In genomic region chr15:73991726-73992593, GRCh38 we compare ENCODE assay signal across 8 cellular contexts. TPM values are rescaled to one million over a fixed set of nuclear protein-coding genes. Genes with fewer than 3 reads are reported as not detected.
DNase-seq lines count a peak whose midpoint lies in the region; ATAC-seq and TF ChIP-seq lines count a peak whose summit lies in the region.

Gene STOML1 (minus strand): TSS chr15:73992295. CDS start chr15:73992223, 72 bp downstream.

- H3F3A ChIP-seq in GM23248 (ENCODE audit: insufficient read depth) = peaks cover 41% of the 10 kb centered on the region

- no peaks in the 10 kb centered on the region for H3K36me3 ChIP-seq in GM23248 (ENCODE audit: low read depth)

- H3K27ac ChIP-seq in GM23248 = peak within 1 kb of the TSS; percentile 51

- H3K36me3 Mint-ChIP-seq in nephron (ENCODE audit: low read depth) = no peaks in the 10 kb centered on the region

- H2AFZ ChIP-seq in GM23248 = peak within 1 kb of the TSS; percentile 84

- H3K9me3 ChIP-seq in GM23248 (ENCODE audit: low read depth) = no peaks in the 10 kb centered on the region

- TF ChIP-seq CTCF in fibroblast of the aortic adventitia (IDR thresholded peaks at IDR 0.05; ENCODE audit: insufficient read depth, low read length) = peak; percentile 83
- peak; percentile 98 to 99 (median 98) for TF ChIP-seq CTCF in nephron (IDR thresholded peaks at IDR 0.05; ENCODE audit: unreplicated experiment in 3 of 3)

- H3K9ac ChIP-seq in GM23248 = peak within 1 kb of the TSS; percentile 71

- 3% methylated on average over 41 to 47 of the region's 72 CpGs for WGBS in GM23248 (ENCODE audit: low coverage in 1 of 2, low lambda C conversion rate in 2 of 2, missing lambda C conversion rate in 2 of 2), 2 experiments

- H3K9me3 Mint-ChIP-seq in nephron = no peaks in the 10 kb centered on the region

- peak within 1 kb of the TSS; percentile 86 to 97 (median 92) for H3K4me3 Mint-ChIP-seq in nephron

- no peaks in the 10 kb centered on the region for H3K27me3 ChIP-seq in GM23248 (replicated peaks; ENCODE audit: insufficient read depth)

- no peaks in the 10 kb centered on the region for H3K9me2 ChIP-seq in GM23248 (ENCODE audit: insufficient read depth)

- H3K4me1 ChIP-seq in GM23248 (ENCODE audit: insufficient read depth) = peaks cover 33% of the 10 kb centered on the region

- H3K27ac Mint-ChIP-seq in nephron = peak within 1 kb of the TSS in 2 of 3 experiments; percentile 55 to 79

- peak; percentile 72 for TF ChIP-seq POLR2A in Raji (IDR thresholded peaks at IDR 0.05; ENCODE audit: insufficient read depth, low read depth, low read length)

- H3K4me3 ChIP-seq in GM23248 (peak within 1 kb of the TSS; percentile 90), fibroblast of the aortic adventitia (ENCODE audit: low read depth, low read length) (peak within 1 kb of the TSS; percentile 70)

- no peaks in the 10 kb centered on the region for H4K20me1 ChIP-seq in GM23248 (ENCODE audit: insufficient read depth)

- in situ Hi-C loops in GM23248 (cut with MboI) = no loop called here

- peak; percentile 83 for ATAC-seq in stimulated activated naive CD8-positive, alpha-beta T cell treated with anti-CD3 and anti-CD28 coated beads, Interleukin-15, Interleukin-2, amounts not matched to agents 100 U/mL and 50 U/mL, for 24 hours

- no peaks in the 10 kb centered on the region for H3K27me3 Mint-ChIP-seq in nephron (ENCODE audit: low read depth)

- DNase-seq in ELR (ENCODE audit: low read depth) (peak; percentile 93), GM23248 (peak; percentile 98), Kasumi-1 (lab: John Stamatoyannopoulos, UW) (peak; percentile 85 to 91), fibroblast of the aortic adventitia (ENCODE audit: low read depth) (peak; percentile 90)
- peak; percentile 91 for DNase-seq in activated T-helper 9 cell treated with anti-CD3 and anti-CD28 coated beads, Interleukin-2, amount 50 U/mL, for 16 hours (ENCODE audit: low read depth)
- peak; percentile 99 for DNase-seq in stimulated activated naive CD8-positive, alpha-beta T cell treated with anti-CD3 and anti-CD28 coated beads, Interleukin-15, Interleukin-2, amounts not matched to agents 100 U/mL and 50 U/mL, for 24 hours

- H3K4me2 ChIP-seq in GM23248 (ENCODE audit: unreplicated experiment) = peak within 1 kb of the TSS; percentile 94

- peaks cover 43% of the 10 kb centered on the region for H3K4me1 Mint-ChIP-seq in nephron

- peaks cover 37% of the 10 kb centered on the region for H3K79me2 ChIP-seq in GM23248 (ENCODE audit: insufficient read depth)

RNA-seq across cellular contexts. Expression of gene STOML1, which starts in this region (rescaled TPM):
- 27.8 and 43.9 TPM in 2 replicates for total RNA-seq in GM23248 (2014; rRNA removed; shearing (Covaris generic))
- 26.9 and 27.2 TPM in 2 replicates for polyA plus RNA-seq in GM23248 (2016; fragmentation: Nextera tagmentation; extraction: Ambion mirVana)
- 6.8 and 19.0 TPM in 2 replicates for total RNA-seq in fibroblast of the aortic adventitia (ENCODE audit: low replicate concordance)

Comparison
In these comparisons a context has a peak if more than half of its experiments do, and no peak if none do; other contexts are left out.
1. Peak in every context shown above with its lines: DNase-seq, ATAC-seq, H3K4me3 ChIP-seq and H3K27ac ChIP-seq.